In the genomic region with DNA sequence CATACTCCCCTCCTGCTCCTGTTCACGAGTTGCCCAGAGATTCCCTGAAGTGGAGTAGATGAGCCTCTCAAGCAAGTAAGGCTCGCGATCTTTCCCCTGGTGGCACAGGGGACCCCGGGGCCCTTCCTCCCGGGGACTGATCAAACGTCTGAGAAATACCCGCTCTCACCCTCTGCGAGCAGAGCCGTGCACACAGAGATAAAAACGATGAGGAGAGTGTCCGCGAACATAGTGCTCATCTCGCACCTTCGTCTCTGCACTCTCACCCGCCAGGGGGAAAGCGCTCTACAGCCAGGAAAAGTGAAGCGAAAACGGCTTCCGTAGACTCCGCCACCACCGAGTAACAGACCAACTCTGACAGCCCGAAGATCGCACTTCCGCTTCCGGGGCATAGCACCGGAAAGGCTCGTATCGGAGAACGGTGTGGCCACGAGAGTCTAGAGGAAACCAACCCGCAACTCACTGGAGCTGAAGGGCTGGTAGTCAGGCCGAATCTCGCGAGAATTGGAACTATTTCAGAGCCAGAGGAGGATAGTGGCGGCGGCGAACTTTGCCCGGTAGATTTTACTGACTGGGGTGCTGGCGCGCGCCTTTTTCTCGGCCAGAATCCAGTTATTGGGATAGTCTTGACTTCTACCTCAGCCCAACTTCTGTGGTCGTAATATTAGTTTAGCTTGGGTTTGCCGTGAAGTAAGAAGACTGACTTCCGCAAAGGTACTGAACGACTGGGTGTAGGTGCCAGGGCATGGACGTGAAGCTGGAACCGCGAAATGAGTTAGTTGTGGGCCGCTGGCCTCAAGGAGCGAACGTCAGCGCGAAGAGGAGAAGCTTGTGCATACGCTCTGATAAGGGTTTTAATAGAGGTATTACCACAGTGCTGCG, we compare ENCODE assay signal across 1 cellular context.
TF ChIP-seq lines count a peak whose summit lies in the region.

A gene with protein sequence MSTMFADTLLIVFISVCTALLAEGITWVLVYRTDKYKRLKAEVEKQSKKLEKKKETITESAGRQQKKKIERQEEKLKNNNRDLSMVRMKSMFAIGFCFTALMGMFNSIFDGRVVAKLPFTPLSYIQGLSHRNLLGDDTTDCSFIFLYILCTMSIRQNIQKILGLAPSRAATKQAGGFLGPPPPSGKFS (minus strand): TSS at position 356 of the 882 bp plus-strand sequence. CDS start 117 bp downstream, at position 239.

TF ChIP-seq in HepG2, 621 proteins besides CTCF, POLR2A, EP300 and RAD21 (continued from another document and continues in another):
- TF ChIP-seq, protein P1, sequence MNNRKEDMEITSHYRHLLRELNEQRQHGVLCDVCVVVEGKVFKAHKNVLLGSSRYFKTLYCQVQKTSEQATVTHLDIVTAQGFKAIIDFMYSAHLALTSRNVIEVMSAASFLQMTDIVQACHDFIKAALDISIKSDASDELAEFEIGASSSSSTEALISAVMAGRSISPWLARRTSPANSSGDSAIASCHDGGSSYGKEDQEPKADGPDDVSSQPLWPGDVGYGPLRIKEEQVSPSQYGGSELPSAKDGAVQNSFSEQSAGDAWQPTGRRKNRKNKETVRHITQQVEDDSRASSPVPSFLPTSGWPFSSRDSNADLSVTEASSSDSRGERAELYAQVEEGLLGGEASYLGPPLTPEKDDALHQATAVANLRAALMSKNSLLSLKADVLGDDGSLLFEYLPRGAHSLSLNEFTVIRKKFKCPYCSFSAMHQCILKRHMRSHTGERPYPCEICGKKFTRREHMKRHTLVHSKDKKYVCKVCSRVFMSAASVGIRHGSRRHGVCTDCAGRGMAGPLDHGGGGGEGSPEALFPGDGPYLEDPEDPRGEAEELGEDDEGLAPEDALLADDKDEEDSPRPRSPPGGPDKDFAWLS (CRISPR knock-in tag; IDR thresholded peaks at IDR 0.05; ENCODE audit: borderline replicate concordance): no peak
- TF ChIP-seq ZNF335 (CRISPR knock-in tag; IDR thresholded peaks at IDR 0.05) (peak; percentile 30; the same call in 1 of the 2 replicates), JUND (CRISPR knock-in tag; IDR thresholded peaks at IDR 0.05) (no peak), MIXL1 (CRISPR knock-in tag; IDR thresholded peaks at IDR 0.05) (no peak; the same call in 1 of the 2 replicates), ZNF768 (CRISPR knock-in tag; IDR thresholded peaks at IDR 0.05) (no peak), ZNF839 (CRISPR knock-in tag; IDR thresholded peaks at IDR 0.05; ENCODE audit: borderline replicate concordance) (peak; percentile 87; the same call in 1 of the 2 replicates), ETV6 (CRISPR knock-in tag; conservative IDR thresholded peaks at IDR 0.05) (no peak), ZNF337 (CRISPR knock-in tag; IDR thresholded peaks at IDR 0.05; ENCODE audit: borderline replicate concordance, low read depth) (no peak; the same call in 1 of the 2 replicates), ZNF143 (CRISPR knock-in tag; IDR thresholded peaks at IDR 0.05) (0 out of 2 replicates have a peak, but pooled peaks have one; percentile 54), TOE1 (CRISPR knock-in tag; IDR thresholded peaks at IDR 0.05) (0 out of 2 replicates have a peak, but pooled peaks have one; percentile 56), ZBTB7B (CRISPR knock-in tag; IDR thresholded peaks at IDR 0.05) (no peak), RARG (CRISPR knock-in tag; IDR thresholded peaks at IDR 0.05; ENCODE audit: low read depth) (no peak), SRY (CRISPR knock-in tag; IDR thresholded peaks at IDR 0.05) (no peak), RFXAP (CRISPR knock-in tag; IDR thresholded peaks at IDR 0.05; ENCODE audit: borderline replicate concordance) (peak; percentile 83; the same call in 1 of the 2 replicates), BHLHE40 (IDR thresholded peaks at IDR 0.05; ENCODE audit: low read length) (no peak), BRCA1 (CRISPR knock-in tag; IDR thresholded peaks at IDR 0.05) (peak; percentile 80; the same call in 1 of the 2 replicates), HNF4G (IDR thresholded peaks at IDR 0.05; ENCODE audit: borderline replicate concordance, low read depth, low read length) (peak; percentile 75), HNF4G (CRISPR knock-in tag; IDR thresholded peaks at IDR 0.05; ENCODE audit: borderline replicate concordance, low read depth) (peak; percentile 83), NR3C1 (CRISPR knock-in tag; IDR thresholded peaks at IDR 0.05) (no peak), HMG20A (CRISPR knock-in tag; IDR thresholded peaks at IDR 0.05; ENCODE audit: borderline replicate concordance) (no peak), ZFP1 (CRISPR knock-in tag; IDR thresholded peaks at IDR 0.05) (peak; percentile 25; the same call in 1 of the 2 replicates), GATAD1 (CRISPR knock-in tag; IDR thresholded peaks at IDR 0.05) (peak; percentile 96), SMAD9 (CRISPR knock-in tag; IDR thresholded peaks at IDR 0.05) (no peak), BRD4 (CRISPR knock-in tag; IDR thresholded peaks at IDR 0.05) (peak; percentile 61; the same call in 1 of the 2 replicates), ZNF564 (CRISPR knock-in tag; IDR thresholded peaks at IDR 0.05) (peak; percentile 84; the same call in 1 of the 2 replicates), ZNF615 (CRISPR knock-in tag; IDR thresholded peaks at IDR 0.05; ENCODE audit: borderline replicate concordance) (0 out of 2 replicates have a peak, but pooled peaks have one; percentile 86), U2AF1 (optimal IDR thresholded peaks at IDR 0.05; ENCODE audit: low read depth, low read length) (no peak)
- TF ChIP-seq, protein P2, sequence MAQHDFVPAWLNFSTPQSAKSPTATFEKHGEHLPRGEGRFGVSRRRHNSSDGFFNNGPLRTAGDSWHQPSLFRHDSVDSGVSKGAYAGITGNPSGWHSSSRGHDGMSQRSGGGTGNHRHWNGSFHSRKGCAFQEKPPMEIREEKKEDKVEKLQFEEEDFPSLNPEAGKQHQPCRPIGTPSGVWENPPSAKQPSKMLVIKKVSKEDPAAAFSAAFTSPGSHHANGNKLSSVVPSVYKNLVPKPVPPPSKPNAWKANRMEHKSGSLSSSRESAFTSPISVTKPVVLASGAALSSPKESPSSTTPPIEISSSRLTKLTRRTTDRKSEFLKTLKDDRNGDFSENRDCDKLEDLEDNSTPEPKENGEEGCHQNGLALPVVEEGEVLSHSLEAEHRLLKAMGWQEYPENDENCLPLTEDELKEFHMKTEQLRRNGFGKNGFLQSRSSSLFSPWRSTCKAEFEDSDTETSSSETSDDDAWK (CRISPR knock-in tag; IDR thresholded peaks at IDR 0.05): no peak
- TF ChIP-seq, protein P3, sequence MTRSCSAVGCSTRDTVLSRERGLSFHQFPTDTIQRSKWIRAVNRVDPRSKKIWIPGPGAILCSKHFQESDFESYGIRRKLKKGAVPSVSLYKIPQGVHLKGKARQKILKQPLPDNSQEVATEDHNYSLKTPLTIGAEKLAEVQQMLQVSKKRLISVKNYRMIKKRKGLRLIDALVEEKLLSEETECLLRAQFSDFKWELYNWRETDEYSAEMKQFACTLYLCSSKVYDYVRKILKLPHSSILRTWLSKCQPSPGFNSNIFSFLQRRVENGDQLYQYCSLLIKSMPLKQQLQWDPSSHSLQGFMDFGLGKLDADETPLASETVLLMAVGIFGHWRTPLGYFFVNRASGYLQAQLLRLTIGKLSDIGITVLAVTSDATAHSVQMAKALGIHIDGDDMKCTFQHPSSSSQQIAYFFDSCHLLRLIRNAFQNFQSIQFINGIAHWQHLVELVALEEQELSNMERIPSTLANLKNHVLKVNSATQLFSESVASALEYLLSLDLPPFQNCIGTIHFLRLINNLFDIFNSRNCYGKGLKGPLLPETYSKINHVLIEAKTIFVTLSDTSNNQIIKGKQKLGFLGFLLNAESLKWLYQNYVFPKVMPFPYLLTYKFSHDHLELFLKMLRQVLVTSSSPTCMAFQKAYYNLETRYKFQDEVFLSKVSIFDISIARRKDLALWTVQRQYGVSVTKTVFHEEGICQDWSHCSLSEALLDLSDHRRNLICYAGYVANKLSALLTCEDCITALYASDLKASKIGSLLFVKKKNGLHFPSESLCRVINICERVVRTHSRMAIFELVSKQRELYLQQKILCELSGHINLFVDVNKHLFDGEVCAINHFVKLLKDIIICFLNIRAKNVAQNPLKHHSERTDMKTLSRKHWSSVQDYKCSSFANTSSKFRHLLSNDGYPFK (CRISPR knock-in tag; IDR thresholded peaks at IDR 0.05; ENCODE audit: borderline replicate concordance): peak; percentile 93
- TF ChIP-seq, protein P4, sequence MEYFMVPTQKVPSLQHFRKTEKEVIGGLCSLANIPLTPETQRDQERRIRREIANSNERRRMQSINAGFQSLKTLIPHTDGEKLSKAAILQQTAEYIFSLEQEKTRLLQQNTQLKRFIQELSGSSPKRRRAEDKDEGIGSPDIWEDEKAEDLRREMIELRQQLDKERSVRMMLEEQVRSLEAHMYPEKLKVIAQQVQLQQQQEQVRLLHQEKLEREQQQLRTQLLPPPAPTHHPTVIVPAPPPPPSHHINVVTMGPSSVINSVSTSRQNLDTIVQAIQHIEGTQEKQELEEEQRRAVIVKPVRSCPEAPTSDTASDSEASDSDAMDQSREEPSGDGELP (IDR thresholded peaks at IDR 0.05; ENCODE audit: borderline replicate concordance, low read depth): no peak
- TF ChIP-seq, protein P5, sequence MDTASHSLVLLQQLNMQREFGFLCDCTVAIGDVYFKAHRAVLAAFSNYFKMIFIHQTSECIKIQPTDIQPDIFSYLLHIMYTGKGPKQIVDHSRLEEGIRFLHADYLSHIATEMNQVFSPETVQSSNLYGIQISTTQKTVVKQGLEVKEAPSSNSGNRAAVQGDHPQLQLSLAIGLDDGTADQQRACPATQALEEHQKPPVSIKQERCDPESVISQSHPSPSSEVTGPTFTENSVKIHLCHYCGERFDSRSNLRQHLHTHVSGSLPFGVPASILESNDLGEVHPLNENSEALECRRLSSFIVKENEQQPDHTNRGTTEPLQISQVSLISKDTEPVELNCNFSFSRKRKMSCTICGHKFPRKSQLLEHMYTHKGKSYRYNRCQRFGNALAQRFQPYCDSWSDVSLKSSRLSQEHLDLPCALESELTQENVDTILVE (CRISPR knock-in tag; IDR thresholded peaks at IDR 0.05): peak; percentile 87
- TF ChIP-seq, protein P6, sequence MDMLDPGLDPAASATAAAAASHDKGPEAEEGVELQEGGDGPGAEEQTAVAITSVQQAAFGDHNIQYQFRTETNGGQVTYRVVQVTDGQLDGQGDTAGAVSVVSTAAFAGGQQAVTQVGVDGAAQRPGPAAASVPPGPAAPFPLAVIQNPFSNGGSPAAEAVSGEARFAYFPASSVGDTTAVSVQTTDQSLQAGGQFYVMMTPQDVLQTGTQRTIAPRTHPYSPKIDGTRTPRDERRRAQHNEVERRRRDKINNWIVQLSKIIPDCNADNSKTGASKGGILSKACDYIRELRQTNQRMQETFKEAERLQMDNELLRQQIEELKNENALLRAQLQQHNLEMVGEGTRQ (IDR thresholded peaks at IDR 0.05; ENCODE audit: low read depth, low read length): no peak
- TF ChIP-seq, protein P6 (CRISPR knock-in tag; IDR thresholded peaks at IDR 0.05; ENCODE audit: borderline replicate concordance): no peak
- TF ChIP-seq, protein P7, sequence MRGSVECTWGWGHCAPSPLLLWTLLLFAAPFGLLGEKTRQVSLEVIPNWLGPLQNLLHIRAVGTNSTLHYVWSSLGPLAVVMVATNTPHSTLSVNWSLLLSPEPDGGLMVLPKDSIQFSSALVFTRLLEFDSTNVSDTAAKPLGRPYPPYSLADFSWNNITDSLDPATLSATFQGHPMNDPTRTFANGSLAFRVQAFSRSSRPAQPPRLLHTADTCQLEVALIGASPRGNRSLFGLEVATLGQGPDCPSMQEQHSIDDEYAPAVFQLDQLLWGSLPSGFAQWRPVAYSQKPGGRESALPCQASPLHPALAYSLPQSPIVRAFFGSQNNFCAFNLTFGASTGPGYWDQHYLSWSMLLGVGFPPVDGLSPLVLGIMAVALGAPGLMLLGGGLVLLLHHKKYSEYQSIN (CRISPR knock-in tag; IDR thresholded peaks at IDR 0.05; ENCODE audit: borderline replicate concordance): no peak
- TF ChIP-seq, protein P8, sequence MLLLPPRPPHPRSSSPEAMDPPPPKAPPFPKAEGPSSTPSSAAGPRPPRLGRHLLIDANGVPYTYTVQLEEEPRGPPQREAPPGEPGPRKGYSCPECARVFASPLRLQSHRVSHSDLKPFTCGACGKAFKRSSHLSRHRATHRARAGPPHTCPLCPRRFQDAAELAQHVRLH (CRISPR knock-in tag; IDR thresholded peaks at IDR 0.05; ENCODE audit: borderline replicate concordance, low read depth): peak; percentile 79; the same call in 1 of the 2 replicates
- TF ChIP-seq, protein P9, sequence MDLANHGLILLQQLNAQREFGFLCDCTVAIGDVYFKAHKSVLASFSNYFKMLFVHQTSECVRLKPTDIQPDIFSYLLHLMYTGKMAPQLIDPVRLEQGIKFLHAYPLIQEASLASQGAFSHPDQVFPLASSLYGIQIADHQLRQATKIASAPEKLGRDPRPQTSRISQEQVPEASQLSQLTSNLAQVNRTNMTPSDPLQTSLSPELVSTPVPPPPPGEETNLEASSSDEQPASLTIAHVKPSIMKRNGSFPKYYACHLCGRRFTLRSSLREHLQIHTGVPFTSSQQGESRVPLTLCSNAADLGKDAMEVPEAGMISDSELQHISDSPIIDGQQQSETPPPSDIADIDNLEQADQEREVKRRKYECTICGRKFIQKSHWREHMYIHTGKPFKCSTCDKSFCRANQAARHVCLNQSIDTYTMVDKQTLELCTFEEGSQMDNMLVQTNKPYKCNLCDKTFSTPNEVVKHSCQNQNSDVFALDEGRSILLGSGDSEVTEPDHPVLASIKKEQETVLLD (CRISPR knock-in tag; IDR thresholded peaks at IDR 0.05; ENCODE audit: low read depth): peak; percentile 81
- TF ChIP-seq, protein P10, sequence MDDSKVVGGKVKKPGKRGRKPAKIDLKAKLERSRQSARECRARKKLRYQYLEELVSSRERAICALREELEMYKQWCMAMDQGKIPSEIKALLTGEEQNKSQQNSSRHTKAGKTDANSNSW (CRISPR knock-in tag; IDR thresholded peaks at IDR 0.05; ENCODE audit: borderline replicate concordance): 0 out of 2 replicates have a peak, but pooled peaks have one; percentile 53
- TF ChIP-seq, protein P11, sequence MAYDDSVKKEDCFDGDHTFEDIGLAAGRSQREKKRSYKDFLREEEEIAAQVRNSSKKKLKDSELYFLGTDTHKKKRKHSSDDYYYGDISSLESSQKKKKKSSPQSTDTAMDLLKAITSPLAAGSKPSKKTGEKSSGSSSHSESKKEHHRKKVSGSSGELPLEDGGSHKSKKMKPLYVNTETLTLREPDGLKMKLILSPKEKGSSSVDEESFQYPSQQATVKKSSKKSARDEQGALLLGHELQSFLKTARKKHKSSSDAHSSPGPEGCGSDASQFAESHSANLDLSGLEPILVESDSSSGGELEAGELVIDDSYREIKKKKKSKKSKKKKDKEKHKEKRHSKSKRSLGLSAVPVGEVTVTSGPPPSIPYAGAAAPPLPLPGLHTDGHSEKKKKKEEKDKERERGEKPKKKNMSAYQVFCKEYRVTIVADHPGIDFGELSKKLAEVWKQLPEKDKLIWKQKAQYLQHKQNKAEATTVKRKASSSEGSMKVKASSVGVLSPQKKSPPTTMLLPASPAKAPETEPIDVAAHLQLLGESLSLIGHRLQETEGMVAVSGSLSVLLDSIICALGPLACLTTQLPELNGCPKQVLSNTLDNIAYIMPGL (CRISPR knock-in tag; IDR thresholded peaks at IDR 0.05; ENCODE audit: borderline replicate concordance in 1 of 2, low read depth in 1 of 2): peak; percentile 75 to 81
